1 cellular context compared by ENCODE assay signal in genomic region chr4:105924341-105924740, GRCh38.
TF ChIP-seq lines count a peak whose summit lies in the region.

No MANE protein-coding gene starts in this region.

TF ChIP-seq in GM12878, 131 proteins besides CTCF, POLR2A, EP300 and RAD21 (continued from another document):
- TF ChIP-seq CEBPZ (IDR thresholded peaks at IDR 0.05; ENCODE audit: low read depth, low read length) = no peak
- TF ChIP-seq ZNF24 (IDR thresholded peaks at IDR 0.05) = no peak
- TF ChIP-seq ATF2 (IDR thresholded peaks at IDR 0.05; ENCODE audit: low read length) = no peak
